8 cellular contexts compared by ENCODE assay signal in the genomic region with DNA sequence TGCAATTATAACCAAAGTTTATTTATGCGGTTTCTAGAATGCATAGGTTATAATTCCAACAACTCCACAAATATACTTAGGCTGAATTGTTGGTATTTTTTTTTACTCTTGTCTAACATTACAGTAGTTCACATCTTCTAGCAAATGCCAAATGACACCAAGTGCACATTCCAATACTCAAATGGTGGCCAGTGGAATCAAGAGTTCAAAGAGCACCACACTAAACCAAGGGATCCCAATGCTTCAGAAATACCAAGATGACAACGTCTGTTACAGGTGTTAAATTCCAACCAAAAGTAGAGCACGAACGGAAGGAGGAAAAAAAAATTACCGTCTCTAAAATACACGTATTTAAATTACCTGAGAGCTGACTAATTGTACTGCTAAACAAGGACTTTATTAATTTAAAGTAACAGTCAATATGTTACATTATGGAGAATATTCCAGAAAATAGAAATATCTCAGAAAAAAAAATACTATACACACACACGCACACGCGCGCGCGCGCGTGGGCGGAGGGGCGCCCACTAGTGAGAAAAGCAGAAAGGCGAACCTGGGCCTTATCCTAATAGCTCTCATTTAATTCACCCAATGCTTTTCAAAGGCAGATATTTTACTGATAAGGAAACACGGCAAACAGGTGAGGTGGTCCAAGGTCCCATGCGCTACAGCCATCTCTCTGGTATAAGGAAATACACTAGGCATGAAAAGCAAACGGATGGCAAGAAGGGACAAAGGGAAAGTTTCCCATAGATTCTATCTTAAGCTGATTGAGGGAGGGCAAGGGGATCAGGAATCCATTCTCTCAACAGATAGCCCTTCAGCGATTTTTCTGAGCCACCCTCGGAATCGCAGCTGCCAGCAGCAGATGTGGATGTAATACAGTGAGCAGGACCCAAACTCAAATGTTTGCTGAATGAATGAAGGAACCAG. TPM values are rescaled to one million over a fixed set of nuclear protein-coding genes. Genes with fewer than 3 reads are reported as not detected.
A peak's percentile ranks its signal among the peaks of the same experiment; 100 is the strongest.
DNase-seq lines count a peak whose midpoint lies in the region; ATAC-seq and TF ChIP-seq lines count a peak whose summit lies in the region.

No MANE protein-coding gene starts in this region.

- H3F3A ChIP-seq in GM23338 (replicated peaks; ENCODE audit: low read depth), result no peaks in the 10 kb centered on the region

- peak overlapping the region; percentile 91 for H3K4me2 ChIP-seq in GM23338

- H3K36me3 ChIP-seq in GM23338 (ENCODE audit: insufficient read depth) (no peaks in the 10 kb centered on the region; the same call in 1 of the 2 replicates), body of pancreas (replicated peaks in 1 of 2; ENCODE audit: insufficient read depth in 1 of 2, low read depth in 2 of 2) (peaks cover 0 to 3% of the 10 kb centered on the region in 2 donors), skeletal muscle tissue (ENCODE audit: control insufficient read depth in 3 of 3, insufficient read depth in 3 of 3, low read length in 3 of 3) (peaks cover 10 to 15% (median 13%) of the 10 kb centered on the region in 3 donors)

- H3K27me3 ChIP-seq in GM23338 (ENCODE audit: insufficient read depth) (no peaks in the 10 kb centered on the region), body of pancreas (no peaks in the 10 kb centered on the region), skeletal muscle tissue (ENCODE audit: control insufficient read depth in 3 of 3, insufficient read depth in 3 of 3, low read length in 3 of 3) (no peaks in the 10 kb centered on the region)

- peak overlapping the region; percentile 84 for H3K27ac ChIP-seq in GM23338 (ENCODE audit: low read depth)
- H3K27ac ChIP-seq in body of pancreas, result peak overlapping the region; percentile 76 to 98 (median 94)
- H3K27ac ChIP-seq in skeletal muscle tissue (ENCODE audit: low read depth, low read length), result peak overlapping the region; percentile 91

- intact Hi-C loops in body of pancreas (cut with DNase I), result no loop called here

- peaks cover 10% of the 10 kb centered on the region for H3K4me1 Mint-ChIP-seq in GM23338

- peak overlapping the region; percentile 94 for H3K27ac Mint-ChIP-seq in GM23338

- TF ChIP-seq CTCF in GM23338 (conservative IDR thresholded peaks at IDR 0.05; ENCODE audit: low read depth in 2 of 2), result peak; percentile 18 to 25; a peak in 2 of 4 replicates
- peak in 5 of 7 experiments; percentile 6 to 18 (median 11) for TF ChIP-seq CTCF in body of pancreas (IDR thresholded peaks at IDR 0.05)

- H3K27me3 Mint-ChIP-seq in GM23338 (ENCODE audit: insufficient read depth, low read depth, poor library complexity), result no peaks in the 10 kb centered on the region

- H3K9me3 Mint-ChIP-seq in GM23338, result no peaks in the 10 kb centered on the region

- peaks cover 50% of the 10 kb centered on the region for H3K79me2 ChIP-seq in GM23338 (replicated peaks; ENCODE audit: insufficient read depth)

- H3K9ac ChIP-seq in skeletal muscle tissue (ENCODE audit: low read depth in 1 of 3, low read length in 3 of 3), result peak overlapping the region; percentile 96 to 97 (median 96)

- no peaks in the 10 kb centered on the region for H4K20me1 ChIP-seq in GM23338 (replicated peaks; ENCODE audit: insufficient read depth)

- H3K9me3 ChIP-seq in body of pancreas (no peaks in the 10 kb centered on the region), skeletal muscle tissue (ENCODE audit: control insufficient read depth in 3 of 3, low read length in 3 of 3) (no peaks in the 10 kb centered on the region)

- H3K36me3 Mint-ChIP-seq in GM23338 (ENCODE audit: low read depth), result peaks cover 8% of the 10 kb centered on the region

- H2AFZ ChIP-seq in GM23338, result peak overlapping the region; percentile 94

- DNase-seq in Ammon's horn (ENCODE audit: low spot score), result peak; percentile 13
- DNase-seq in GM23338 (ENCODE audit: low spot score), result peak; percentile 49
- peak; percentile 15 for DNase-seq in RPMI7951 (ENCODE audit: low read depth)
- peak in 3 of 4 donors; percentile 18 to 32 (median 18) for DNase-seq in body of pancreas
- DNase-seq in iPS-NIHi11 (ENCODE audit: low spot score), result peak; percentile 37
- no peak for DNase-seq in hepatic stellate cell (ENCODE audit: low spot score)
- no peak for DNase-seq in foreskin melanocyte

- TF ChIP-seq POLR2A in body of pancreas (IDR thresholded peaks at IDR 0.05), result no peak

- H3K4me3 Mint-ChIP-seq in GM23338, result peak overlapping the region; percentile 95

- H3K4me3 ChIP-seq in GM23338, result peak overlapping the region; percentile 88
- H3K4me3 ChIP-seq in body of pancreas, result peak overlapping the region; percentile 59 to 83
- peak overlapping the region; percentile 87 to 98 (median 90) for H3K4me3 ChIP-seq in skeletal muscle tissue (ENCODE audit: low read length in 3 of 3)

- ATAC-seq in GM23338, result peak; percentile 15
- ATAC-seq in body of pancreas, result peak; percentile 5

- H3K4me1 ChIP-seq in GM23338 (ENCODE audit: insufficient read depth) (peaks cover 6% of the 10 kb centered on the region; the same call in 1 of the 2 replicates), body of pancreas (peaks cover 21% of the 10 kb centered on the region), skeletal muscle tissue (ENCODE audit: control insufficient read depth in 3 of 3, insufficient read depth in 3 of 3, low read length in 3 of 3) (peaks cover 19 to 33% (median 27%) of the 10 kb centered on the region in 3 donors)

- 5% methylated on average over 23 of the region's 23 CpGs for whole genome bisulfite sequencing in body of pancreas, 2 donors

- H3K9me2 ChIP-seq in GM23338 (ENCODE audit: insufficient read depth), result no peaks in the 10 kb centered on the region

TF ChIP-seq in GM23338, 12 proteins besides CTCF, POLR2A, EP300 and RAD21 (continues in another document):
- TF ChIP-seq CREB1 (CRISPR knock-in tag; IDR thresholded peaks at IDR 0.05; ENCODE audit: low read depth) (no peak), ZNF114 (CRISPR knock-in tag; IDR thresholded peaks at IDR 0.05) (no peak), ZNF331 (CRISPR knock-in tag; IDR thresholded peaks at IDR 0.05; ENCODE audit: low read depth) (no peak), NANOG (IDR thresholded peaks at IDR 0.05; ENCODE audit: borderline replicate concordance) (no peak)

RNA-seq across cellular contexts. Expression of gene PIGF, which starts 1.0 kb away (rescaled TPM):
- 41.6 and 44.0 TPM in 2 replicates for total RNA-seq in GM23338 (2014; rRNA removed; shearing (Covaris generic))
- polyA plus RNA-seq in GM23338 (2016; fragmentation: Nextera tagmentation; extraction: Ambion mirVana), result 40.5 and 43.5 TPM in 2 replicates
- 32.6 and 35.6 TPM in 2 replicates for total RNA-seq in RPMI7951 (2014; rRNA removed; shearing (Covaris generic))
- total RNA-seq in body of pancreas, result 10 to 100 TPM; 11.4 to 11.5 TPM
- 29.7 TPM for total RNA-seq in skeletal muscle tissue

RNA-seq across cellular contexts. Expression of gene CRIPT, which starts 1.2 kb away (rescaled TPM):
- 10.8 and 11.1 TPM in 2 replicates for total RNA-seq in GM23338 (2014; rRNA removed; shearing (Covaris generic))
- 26.8 and 27.1 TPM in 2 replicates for polyA plus RNA-seq in GM23338 (2016; fragmentation: Nextera tagmentation; extraction: Ambion mirVana)
- total RNA-seq in RPMI7951 (2014; rRNA removed; shearing (Covaris generic)), result 40.5 and 43.5 TPM in 2 replicates
- total RNA-seq in body of pancreas (1 to 10 TPM; 5.3 to 8.6 TPM), skeletal muscle tissue (24.0 TPM)

Comparison
In these comparisons a context has a peak if more than half of its experiments do, and no peak if none do; other contexts are left out.
1. DNase-seq: peak in Ammon's horn (single experiment), GM23338 (single experiment), RPMI7951 (single experiment), body of pancreas (3 of 4) and iPS-NIHi11 (single experiment); none in hepatic stellate cell (single experiment) and foreskin melanocyte (single experiment).
2. Peak in every context shown above with its lines, with median percentiles within 50 percentile points of each other: H3K27ac ChIP-seq and H3K4me3 ChIP-seq.